In genomic region chr3:24583004-24583403, GRCh38 we compare ENCODE assay signal across 10 cellular contexts.
DNase-seq lines count a peak whose midpoint lies in the region; ATAC-seq and TF ChIP-seq lines count a peak whose summit lies in the region.
"Had no signal": no experiment of that assay in that cellular context is flagged by ENCODE, and none has a peak within 500 bp of the region (broad histone marks: within the 10 kb centered on the region; RNA-seq: fewer than 3 reads in every experiment).

No MANE protein-coding gene starts in this region.

- H3K4me1 ChIP-seq in left ventricle myocardium inferior (no peaks in the 10 kb centered on the region), gastrocnemius medialis (peaks cover 0 to 6% of the 10 kb centered on the region in 2 donors)
- H3K4me1 ChIP-seq: stomach had no signal

- H3K4me3 ChIP-seq in HFF-Myc (replicated peaks; ENCODE audit: low read depth, low read length) (no peak overlapping the region), left ventricle myocardium inferior (no peak overlapping the region), gastrocnemius medialis (no peak overlapping the region), lower leg skin (ENCODE audit: low read depth, poor library complexity, severe bottlenecking) (no peak overlapping the region)
- H3K4me3 ChIP-seq: stomach had no signal

- WGBS in lower leg skin, 2 donors = 82 to 86% methylated on average over 5 of the region's 5 CpGs

- H3K36me3 ChIP-seq in left ventricle myocardium inferior (no peaks in the 10 kb centered on the region), gastrocnemius medialis (no peaks in the 10 kb centered on the region)
- H3K36me3 ChIP-seq: stomach had no signal

- H3K9me3 ChIP-seq in left ventricle myocardium inferior (replicated peaks) = no peaks in the 10 kb centered on the region
- H3K9me3 ChIP-seq in gastrocnemius medialis = no peaks in the 10 kb centered on the region
- H3K9me3 ChIP-seq: stomach had no signal

- DNase-seq in HFF-Myc (ENCODE audit: extremely low read depth, low read depth) (no peak), left ventricle myocardium inferior (no peak), gastrocnemius medialis (peak; percentile 6 to 14), lower leg skin (ENCODE audit: low spot score in 2 of 2) (no peak), SHP77 (lab: John Stamatoyannopoulos, UW) (no peak)
- DNase-seq: GOT3, stomach had no signal

- in situ Hi-C loops in gastrocnemius medialis (cut with MboI; ENCODE audit: low sequenced_read_pairs in 4 of 4) = loop anchor here in 1 of 4 donors (10.0 kb wide), 1 partner anchor 318 kb away; no protein-coding TSS in a partner anchor

- TF ChIP-seq CTCF in HFF-Myc (IDR thresholded peaks at IDR 0.05; ENCODE audit: low read depth, low read length, missing control alignments) (peak; percentile 23), VCaP (conservative IDR thresholded peaks at IDR 0.05) (peak; percentile 70), left ventricle myocardium inferior (IDR thresholded peaks at IDR 0.05; ENCODE audit: borderline replicate concordance) (peak; percentile 60), gastrocnemius medialis (IDR thresholded peaks at IDR 0.05 in 4 of 5, conservative IDR thresholded peaks at IDR 0.05 in 1 of 5) (peak; percentile 20 to 53 (median 41)), lower leg skin (IDR thresholded peaks at IDR 0.05) (no peak)

- H3K27me3 ChIP-seq in left ventricle myocardium inferior (ENCODE audit: low read depth) (peaks cover 4% of the 10 kb centered on the region), gastrocnemius medialis (no peaks in the 10 kb centered on the region)
- H3K27me3 ChIP-seq: stomach had no signal

- intact Hi-C loops in left ventricle myocardium inferior (cut with micrococcal nuclease) (no loop called here), gastrocnemius medialis (cut with DNase I; ENCODE audit: low total_unique reads) (loop anchor here (2.0 to 10.0 kb wide), 2 partner anchors 62 to 318 kb away; no protein-coding TSS in a partner anchor), lower leg skin (cut with DNase I; ENCODE audit: low total_unique reads) (no loop called here)

- no peak for TF ChIP-seq POLR2A in gastrocnemius medialis (IDR thresholded peaks at IDR 0.05)
- no peak for TF ChIP-seq POLR2A in lower leg skin (IDR thresholded peaks at IDR 0.05)

- peak; percentile 73 to 79 for ATAC-seq in gastrocnemius medialis
- no peak for ATAC-seq in HG03457 (IDR thresholded peaks at IDR 0.05; ENCODE audit: unreplicated experiment)
- ATAC-seq: activated T-helper 17 cell treated with anti-CD3 and anti-CD28 coated beads, Interleukin-2, amount 50 U/mL, for 72 hours had no signal

- H3K27ac ChIP-seq in VCaP (no peak overlapping the region), left ventricle myocardium inferior (replicated peaks) (no peak overlapping the region), gastrocnemius medialis (no peak overlapping the region)
- H3K27ac ChIP-seq: stomach had no signal

Comparison
In these comparisons a context has a peak if more than half of its experiments do, and no peak if none do; other contexts are left out.
1. DNase-seq: peak in gastrocnemius medialis (2 of 2); none in HFF-Myc (single experiment), left ventricle myocardium inferior (single experiment), lower leg skin (0 of 2) and SHP77 (0 of 2).
2. CTCF ChIP-seq: peak in HFF-Myc (single experiment), VCaP (single experiment), left ventricle myocardium inferior (single experiment) and gastrocnemius medialis (5 of 5); none in lower leg skin (0 of 3).